In the genomic region with DNA sequence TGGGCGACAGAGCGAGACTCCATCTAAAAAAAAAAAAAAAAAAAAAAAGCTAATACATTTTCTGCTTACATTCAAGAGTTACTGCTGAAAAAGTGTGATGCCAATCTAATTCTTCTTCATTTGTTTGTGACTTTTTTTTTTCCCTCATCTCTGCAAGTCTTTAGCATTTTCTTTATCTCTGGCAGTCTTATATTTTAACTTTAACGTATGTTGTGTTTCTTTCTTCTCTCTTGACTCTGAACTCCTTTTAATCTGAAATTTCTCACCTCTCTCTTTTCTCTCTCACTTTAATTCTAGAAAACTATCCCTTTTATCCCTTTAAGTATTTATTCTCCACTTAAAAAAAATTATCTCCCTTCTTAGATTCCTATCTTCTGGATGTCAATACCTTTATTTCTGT, we compare ENCODE assay signal across 23 cellular contexts.
DNase-seq lines count a peak whose midpoint lies in the region; ATAC-seq and TF ChIP-seq lines count a peak whose summit lies in the region.
"Had no signal": no experiment of that assay in that cellular context is flagged by ENCODE, and none has a peak within 500 bp of the region (broad histone marks: within the 10 kb centered on the region; RNA-seq: fewer than 3 reads in every experiment).

No MANE protein-coding gene starts in this region.

- no peak overlapping the region for H3K27ac ChIP-seq in HEK293 (ENCODE audit: extremely low read depth, low read depth, low read length)
- H3K27ac ChIP-seq: A549 had no signal

- no peak overlapping the region for H3K4me3 Mint-ChIP-seq in activated naive CD4-positive, alpha-beta T cell treated with anti-CD3 and anti-CD28 coated beads, Interleukin-2, amount 50 U/mL, for 24 hours
- H3K4me3 Mint-ChIP-seq in T-helper 17 cell (no peak overlapping the region), glutamatergic neuron (ENCODE audit: unreplicated experiment) (no peak overlapping the region), CD14-positive monocyte (no peak overlapping the region)
- H3K4me3 Mint-ChIP-seq: CD4-positive, CD25-positive, alpha-beta regulatory T cell; CD8-positive, alpha-beta T cell; GM23338; H9 had no signal

- TF ChIP-seq CTCF in HEK293 (tag by site-specific recombination; IDR thresholded peaks at IDR 0.05) (no peak), glutamatergic neuron (IDR thresholded peaks at IDR 0.05; ENCODE audit: partially characterized antibody, unreplicated experiment) (no peak), CD14-positive monocyte (IDR thresholded peaks at IDR 0.05) (no peak)

- H3K4me1 ChIP-seq in HEK293 (ENCODE audit: control insufficient read depth, insufficient read depth, low read length) = no peaks in the 10 kb centered on the region; the same call in 1 of the 2 replicates

- no peaks in the 10 kb centered on the region for H3K36me3 ChIP-seq in HEK293 (ENCODE audit: control insufficient read depth in 2 of 2, insufficient read depth in 1 of 2, low read length in 2 of 2)

- H3K27me3 Mint-ChIP-seq in activated naive CD4-positive, alpha-beta T cell treated with anti-CD3 and anti-CD28 coated beads, Interleukin-2, amount 50 U/mL, for 24 hours = no peaks in the 10 kb centered on the region
- no peaks in the 10 kb centered on the region for H3K27me3 Mint-ChIP-seq in T-helper 17 cell
- no peaks in the 10 kb centered on the region for H3K27me3 Mint-ChIP-seq in glutamatergic neuron (ENCODE audit: unreplicated experiment)
- peaks cover 0 to 2% (median 0%) of the 10 kb centered on the region in 3 donors for H3K27me3 Mint-ChIP-seq in CD14-positive monocyte (ENCODE audit: low read depth in 3 of 3)
- H3K27me3 Mint-ChIP-seq: CD4-positive, CD25-positive, alpha-beta regulatory T cell had no signal

- POLR2A ChIA-PET in HEK293 (lab: Yijun Ruan, JAX) = no interaction called here

- H3K4me3 ChIP-seq in HEK293 (ENCODE audit: low read depth, low read length) = no peak overlapping the region
- H3K4me3 ChIP-seq: A549, GM12878, GM23338 had no signal

- H3K27ac Mint-ChIP-seq in activated naive CD4-positive, alpha-beta T cell treated with anti-CD3 and anti-CD28 coated beads, Interleukin-2, amount 50 U/mL, for 24 hours = peak overlapping the region; percentile 19
- H3K27ac Mint-ChIP-seq in T-helper 17 cell (peak overlapping the region; percentile 62), glutamatergic neuron (ENCODE audit: unreplicated experiment) (peak overlapping the region; percentile 10), CD14-positive monocyte (no peak overlapping the region)
- H3K27ac Mint-ChIP-seq: CD4-positive, CD25-positive, alpha-beta regulatory T cell; CD8-positive, alpha-beta T cell; GM23338 had no signal

- peaks cover 5% of the 10 kb centered on the region for H3K9me3 Mint-ChIP-seq in activated naive CD4-positive, alpha-beta T cell treated with anti-CD3 and anti-CD28 coated beads, Interleukin-2, amount 50 U/mL, for 24 hours
- H3K9me3 Mint-ChIP-seq in glutamatergic neuron (ENCODE audit: unreplicated experiment) (peaks cover 5% of the 10 kb centered on the region), CD14-positive monocyte (peaks cover 0 to 4% (median 0%) of the 10 kb centered on the region in 7 donors)
- H3K9me3 Mint-ChIP-seq: CD4-positive, CD25-positive, alpha-beta regulatory T cell; CD8-positive, alpha-beta T cell; GM23338; H9 had no signal

- ATAC-seq in T-helper 17 cell (no peak), GM21367 (IDR thresholded peaks at IDR 0.05; ENCODE audit: unreplicated experiment) (no peak)
- ATAC-seq: A549; CD8-positive, alpha-beta T cell; GM12878; GM23338; HCT116 had no signal

- peaks cover 19% of the 10 kb centered on the region for H3K36me3 Mint-ChIP-seq in activated naive CD4-positive, alpha-beta T cell treated with anti-CD3 and anti-CD28 coated beads, Interleukin-2, amount 50 U/mL, for 24 hours
- peaks cover 2% of the 10 kb centered on the region for H3K36me3 Mint-ChIP-seq in T-helper 17 cell (ENCODE audit: low read depth)
- H3K36me3 Mint-ChIP-seq in glutamatergic neuron (ENCODE audit: unreplicated experiment) = no peaks in the 10 kb centered on the region
- H3K36me3 Mint-ChIP-seq in CD14-positive monocyte = peaks cover 6 to 22% of the 10 kb centered on the region in 2 donors

- intact Hi-C loops in CD14-positive monocyte (cut with micrococcal nuclease) = no loop called here

- H3K9me3 ChIP-seq in HEK293 (ENCODE audit: control insufficient read depth, insufficient read depth, low read depth, low read length) (no peaks in the 10 kb centered on the region), T-helper 17 cell (ENCODE audit: control insufficient read depth, low read length, poor library complexity, severe bottlenecking) (no peaks in the 10 kb centered on the region)
- H3K9me3 ChIP-seq: A549 had no signal

- peaks cover 6% of the 10 kb centered on the region for H3K4me1 Mint-ChIP-seq in activated naive CD4-positive, alpha-beta T cell treated with anti-CD3 and anti-CD28 coated beads, Interleukin-2, amount 50 U/mL, for 24 hours
- H3K4me1 Mint-ChIP-seq in T-helper 17 cell = peaks cover 3% of the 10 kb centered on the region
- H3K4me1 Mint-ChIP-seq in glutamatergic neuron (ENCODE audit: low read depth, unreplicated experiment) = peaks cover 2% of the 10 kb centered on the region
- H3K4me1 Mint-ChIP-seq in CD14-positive monocyte = peaks cover 6% of the 10 kb centered on the region
- H3K4me1 Mint-ChIP-seq: GM23338 had no signal

- CTCF ChIA-PET in HEK293 (lab: Yijun Ruan, JAX) = no interaction called here

- DNase-seq in activated naive CD4-positive, alpha-beta T cell treated with Interleukin-2 at 50 U/mL for 16 hours = no peak
- no peak for DNase-seq in T-helper 17 cell
- DNase-seq in glutamatergic neuron = no peak
- DNase-seq in CD14-positive monocyte (ENCODE audit: low spot score) = no peak
- DNase-seq in Ammon's horn (ENCODE audit: low spot score) = no peak
- DNase-seq: 8988T; ACHN; AML-193; C1 segment of cervical spinal cord; CD4-positive, CD25-positive, alpha-beta regulatory T cell; CD8-positive, alpha-beta T cell; DMS 273 treated with DMSO at 0.1 percent for 48 hours; DMS79; EL; GDM1; H9 had no signal

TF ChIP-seq in HEK293, 187 proteins besides CTCF, POLR2A, EP300 and RAD21:
- TF ChIP-seq ZNF133 (tag by site-specific recombination; IDR thresholded peaks at IDR 0.05) = peak; percentile 63; the same call in 1 of the 2 replicates
- TF ChIP-seq ZNF121 (tag by site-specific recombination; IDR thresholded peaks at IDR 0.05) = no peak

Comparison
In these comparisons a context has a peak if more than half of its experiments do, and no peak if none do; other contexts are left out.
1. H3K27ac Mint-ChIP-seq: peak in activated naive CD4-positive, alpha-beta T cell treated with anti-CD3 and anti-CD28 coated beads, Interleukin-2, amount 50 U/mL, for 24 hours (single experiment), T-helper 17 cell (single experiment) and glutamatergic neuron (single experiment); none in CD14-positive monocyte (0 of 7).